ENCODE assay signal across 20 cellular contexts in the genomic region with DNA sequence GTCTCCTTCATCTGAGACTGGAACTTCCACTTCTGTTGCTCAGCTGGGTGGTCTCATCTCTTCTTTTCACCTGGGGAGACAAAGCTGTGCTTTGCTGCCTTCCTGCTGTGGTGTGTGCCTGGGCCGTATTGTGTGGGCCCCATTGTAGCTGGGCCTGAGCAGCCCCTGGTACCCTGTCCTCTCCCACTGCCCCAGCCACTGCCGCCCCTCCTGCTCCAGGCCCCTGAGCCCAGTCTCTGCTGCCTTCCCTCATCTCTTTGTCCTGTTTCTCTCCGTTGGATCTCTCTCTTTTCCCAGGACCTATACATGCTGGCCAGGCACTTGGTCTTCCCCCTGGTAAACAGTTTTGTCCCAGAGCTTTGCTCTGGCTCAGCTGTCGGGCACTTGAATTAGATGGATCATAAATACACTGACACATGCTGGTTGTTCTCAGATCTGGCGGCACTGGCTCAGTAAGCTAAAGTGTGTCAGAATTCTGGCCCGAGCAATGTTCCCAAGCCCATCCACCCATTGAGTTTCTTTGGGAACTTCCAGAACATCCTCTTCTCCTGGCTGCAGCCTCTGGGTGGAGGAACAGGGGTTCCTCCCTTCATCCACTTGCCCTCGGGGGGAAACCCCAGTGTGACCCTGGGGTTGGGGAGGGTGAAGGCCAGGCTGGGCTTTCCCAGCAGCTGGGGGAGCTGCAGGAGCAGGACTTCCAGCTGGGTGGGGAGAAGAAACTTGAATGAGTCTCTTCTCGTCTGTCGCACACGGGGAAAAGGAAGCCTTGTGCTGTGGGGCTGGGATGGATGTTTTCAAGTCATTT.
DNase-seq lines count a peak whose midpoint lies in the region; ATAC-seq, FAIRE-seq and TF ChIP-seq lines count a peak whose summit lies in the region.
"Had no signal": no experiment of that assay in that cellular context is flagged by ENCODE, and none has a peak within 500 bp of the region (broad histone marks: within the 10 kb centered on the region; RNA-seq: fewer than 3 reads in every experiment).

No MANE protein-coding gene starts in this region.

- H3K4me3 ChIP-seq in left lung (no peak overlapping the region), sigmoid colon (no peak overlapping the region)
- H3K4me3 ChIP-seq: thoracic aorta had no signal

- no peak overlapping the region for H3K27ac ChIP-seq in left lung
- H3K27ac ChIP-seq in sigmoid colon = peak overlapping the region in 2 of 4 donors; percentile 3 to 55
- H3K27ac ChIP-seq: thoracic aorta, VCaP had no signal

- peak overlapping the region; percentile 67 to 93 for H3K27ac Mint-ChIP-seq in stimulated activated naive CD8-positive, alpha-beta T cell treated with anti-CD3 and anti-CD28 coated beads, Interleukin-15, amount 100 ng/mL, for 72 hours
- H3K27ac Mint-ChIP-seq: CD8-positive, alpha-beta T cell had no signal

- no peaks in the 10 kb centered on the region for H3K27me3 Mint-ChIP-seq in stimulated activated naive CD8-positive, alpha-beta T cell treated with anti-CD3 and anti-CD28 coated beads, Interleukin-15, amount 100 ng/mL, for 72 hours

- H3K4me1 ChIP-seq in left lung (no peaks in the 10 kb centered on the region), sigmoid colon (peaks cover 0 to 12% (median 0%) of the 10 kb centered on the region in 4 donors)

- DNase-seq in stimulated activated naive CD8-positive, alpha-beta T cell treated with anti-CD3 and anti-CD28 coated beads, Interleukin-15, amount 100 ng/mL, for 72 hours = no peak
- DNase-seq in stimulated activated naive CD8-positive, alpha-beta T cell treated with anti-CD3 and anti-CD28 coated beads, Interleukin-15, Interleukin-2, amounts not matched to agents 100 U/mL and 50 U/mL, for 24 hours = no peak
- peak; percentile 24 for DNase-seq in left lung
- peak; percentile 66 for DNase-seq in sigmoid colon
- no peak for DNase-seq in D721Med (ENCODE audit: insufficient read length, low spot score)
- no peak for DNase-seq in activated CD4-positive, CD25-positive, alpha-beta regulatory T cell treated with anti-CD3 and anti-CD28 coated beads, Interleukin-2, amount 50 U/mL, for 72 hours
- DNase-seq in GM19238 (ENCODE audit: insufficient read length, low spot score) = no peak
- DNase-seq: activated CD8-positive, alpha-beta T cell treated with anti-CD3 and anti-CD28 coated beads, Interleukin-2, amount 10 ng/mL, durations not matched to agents 7 days and 5 days; CD8-positive, alpha-beta T cell; central memory CD4-positive, alpha-beta T cell; DMS79; effector memory CD4-positive, alpha-beta T cell; NCI-H510A treated with DMSO at 0.1 percent for 48 hours; retina; SHP77 treated with DMSO at 0.1 percent for 48 hours; stimulated activated CD4-positive, alpha-beta T cell treated with anti-CD3 and anti-CD28 coated beads, Interleukin-1b, Interleukin-23, amount 100 ng/mL, for 48 hours had no signal

- TF ChIP-seq CTCF in left lung (IDR thresholded peaks at IDR 0.05) = no peak
- TF ChIP-seq CTCF in sigmoid colon (IDR thresholded peaks at IDR 0.05) = no peak
- no peak for TF ChIP-seq CTCF in D721Med (IDR thresholded peaks at IDR 0.05; ENCODE audit: insufficient read depth, missing control alignments)

- WGBS in sigmoid colon, 2 donors = 87 to 92% methylated on average over 10 of the region's 10 CpGs

- peaks cover 2% of the 10 kb centered on the region for H3K4me1 Mint-ChIP-seq in stimulated activated naive CD8-positive, alpha-beta T cell treated with anti-CD3 and anti-CD28 coated beads, Interleukin-15, amount 100 ng/mL, for 72 hours

- no peak overlapping the region for H3K4me3 Mint-ChIP-seq in stimulated activated naive CD8-positive, alpha-beta T cell treated with anti-CD3 and anti-CD28 coated beads, Interleukin-15, amount 100 ng/mL, for 72 hours
- H3K4me3 Mint-ChIP-seq: activated CD8-positive, alpha-beta T cell treated with anti-CD3 and anti-CD28 coated beads, Interleukin-2, amount 10 ng/mL, durations not matched to agents 7 days and 5 days; CD8-positive, alpha-beta T cell; neural crest cell had no signal

- H3K27me3 ChIP-seq in left lung = no peaks in the 10 kb centered on the region
- H3K27me3 ChIP-seq in sigmoid colon = no peaks in the 10 kb centered on the region

- no peaks in the 10 kb centered on the region for H3K9me3 ChIP-seq in left lung
- no peaks in the 10 kb centered on the region for H3K9me3 ChIP-seq in sigmoid colon
- H3K9me3 ChIP-seq: thoracic aorta had no signal

- peaks cover 0 to 100% of the 10 kb centered on the region in 2 donors for H3K36me3 ChIP-seq in left lung
- peaks cover 21 to 97% (median 51%) of the 10 kb centered on the region in 4 donors for H3K36me3 ChIP-seq in sigmoid colon

- H3K9me3 Mint-ChIP-seq in stimulated activated naive CD8-positive, alpha-beta T cell treated with anti-CD3 and anti-CD28 coated beads, Interleukin-15, amount 100 ng/mL, for 72 hours = no peaks in the 10 kb centered on the region
- H3K9me3 Mint-ChIP-seq: CD8-positive, alpha-beta T cell; neural crest cell had no signal

- intact Hi-C loops in left lung (cut with DNase I) (no loop called here), sigmoid colon (cut with DNase I) (no loop called here)

- ATAC-seq in stimulated activated naive CD8-positive, alpha-beta T cell treated with anti-CD3 and anti-CD28 coated beads, Interleukin-15, amount 100 ng/mL, for 72 hours = no peak
- no peak for ATAC-seq in stimulated activated naive CD8-positive, alpha-beta T cell treated with anti-CD3 and anti-CD28 coated beads, Interleukin-15, Interleukin-2, amounts not matched to agents 100 U/mL and 50 U/mL, for 24 hours
- ATAC-seq in left lung = no peak
- ATAC-seq in HG03039 (IDR thresholded peaks at IDR 0.05; ENCODE audit: unreplicated experiment) = no peak
- ATAC-seq: activated CD8-positive, alpha-beta T cell treated with anti-CD3 and anti-CD28 coated beads, Interleukin-2, amount 10 ng/mL, durations not matched to agents 7 days and 5 days; CD8-positive, alpha-beta T cell had no signal

- TF ChIP-seq POLR2A in sigmoid colon (IDR thresholded peaks at IDR 0.05) = no peak

- FAIRE-seq in D721Med (lab: Jason Lieb, UNC) = no peak

- TF ChIP-seq EP300 in sigmoid colon (IDR thresholded peaks at IDR 0.05) = no peak

Comparison
In these comparisons a context has a peak if more than half of its experiments do, and no peak if none do; other contexts are left out.
1. DNase-seq: peak in left lung (2 of 2) and sigmoid colon (single experiment); none in stimulated activated naive CD8-positive, alpha-beta T cell treated with anti-CD3 and anti-CD28 coated beads, Interleukin-15, amount 100 ng/mL, for 72 hours (0 of 2), stimulated activated naive CD8-positive, alpha-beta T cell treated with anti-CD3 and anti-CD28 coated beads, Interleukin-15, Interleukin-2, amounts not matched to agents 100 U/mL and 50 U/mL, for 24 hours (single experiment), D721Med (single experiment), activated CD4-positive, CD25-positive, alpha-beta regulatory T cell treated with anti-CD3 and anti-CD28 coated beads, Interleukin-2, amount 50 U/mL, for 72 hours (single experiment) and GM19238 (single experiment).